Comparison of ENCODE assay signal across 16 cellular contexts in genomic region chr4:151666501-151666900, GRCh38.
DNase-seq lines count a peak whose midpoint lies in the region; ATAC-seq and TF ChIP-seq lines count a peak whose summit lies in the region.
"Had no signal": no experiment of that assay in that cellular context is flagged by ENCODE, and none has a peak within 500 bp of the region (broad histone marks: within the 10 kb centered on the region; RNA-seq: fewer than 3 reads in every experiment).

No MANE protein-coding gene starts in this region.

- TF ChIP-seq CTCF in endodermal cell (conservative IDR thresholded peaks at IDR 0.05) (no peak), psoas muscle (IDR thresholded peaks at IDR 0.05) (no peak)

- H3K27me3 ChIP-seq in right cardiac atrium (ENCODE audit: control insufficient read depth, insufficient read depth): no peaks in the 10 kb centered on the region
- no peaks in the 10 kb centered on the region for H3K27me3 ChIP-seq in endodermal cell (ENCODE audit: control insufficient read depth, insufficient read depth, low read length, poor library complexity, severe bottlenecking)
- no peaks in the 10 kb centered on the region for H3K27me3 ChIP-seq in psoas muscle (ENCODE audit: insufficient read depth in 3 of 3, low read length in 2 of 3)

- intact Hi-C loops in right cardiac atrium (cut with DNase I) (no loop called here), cardiac septum (cut with DNase I) (loop anchor here (5.0 kb wide), 2 partner anchors 141 to 371 kb away; no protein-coding TSS in a partner anchor), psoas muscle (cut with DNase I) (no loop called here)

- no peak overlapping the region for H3K9ac ChIP-seq in endodermal cell (ENCODE audit: extremely low read depth, low read length, poor library complexity, severe bottlenecking)

- no peak overlapping the region for H3K4me3 Mint-ChIP-seq in endodermal cell
- H3K4me3 Mint-ChIP-seq: CD14-positive monocyte; CD8-positive, alpha-beta T cell; HFFc6 had no signal

- DNase-seq in right cardiac atrium: no peak
- DNase-seq in cardiac septum (ENCODE audit: low spot score): no peak
- peak; percentile 13 for DNase-seq in endodermal cell
- DNase-seq in psoas muscle: no peak
- DNase-seq in AG08396 (ENCODE audit: low spot score): no peak
- DNase-seq: CD8-positive, alpha-beta T cell; COR-L47; DMS153; DMS79 treated with DMSO at 0.1 percent for 48 hours; GDM1; HCEC 1CT had no signal

- H3K9me3 ChIP-seq in right cardiac atrium (ENCODE audit: control insufficient read depth, low read length) (no peaks in the 10 kb centered on the region), endodermal cell (ENCODE audit: control insufficient read depth, low read length) (no peaks in the 10 kb centered on the region), psoas muscle (no peaks in the 10 kb centered on the region)
- H3K9me3 ChIP-seq: A549 had no signal

- no peaks in the 10 kb centered on the region for H3K27me3 Mint-ChIP-seq in endodermal cell (ENCODE audit: insufficient read depth)

- WGBS in right cardiac atrium: 64% methylated on average over 5 of the region's 5 CpGs
- WGBS in endodermal cell (ENCODE audit: insufficient coverage in 1 of 2, insufficient read length in 1 of 2), 2 experiments: 84 to 100% methylated on average over 2 to 5 of the region's 5 CpGs
- WGBS in psoas muscle, 3 donors: 35 to 70% (median 40%) methylated on average over 5 of the region's 5 CpGs

- no peaks in the 10 kb centered on the region for H3K36me3 ChIP-seq in endodermal cell (ENCODE audit: control insufficient read depth, insufficient read depth, low read length)
- H3K36me3 ChIP-seq in psoas muscle (ENCODE audit: insufficient read depth in 1 of 2, low read depth in 1 of 2): peaks cover 0 to 21% of the 10 kb centered on the region in 2 donors

- peak overlapping the region; percentile 74 for H3K27ac ChIP-seq in right cardiac atrium (ENCODE audit: low read length)
- no peak overlapping the region for H3K27ac ChIP-seq in endodermal cell (ENCODE audit: low read depth, low read length)
- peak overlapping the region; percentile 93 for H3K27ac ChIP-seq in psoas muscle
- H3K27ac ChIP-seq: A549 had no signal

- ATAC-seq in right cardiac atrium (no peak), psoas muscle (no peak), GM19455 (IDR thresholded peaks at IDR 0.05; ENCODE audit: unreplicated experiment) (no peak)
- ATAC-seq: A549; CD8-positive, alpha-beta T cell; HepG2 had no signal

- no peak overlapping the region for H3K27ac Mint-ChIP-seq in endodermal cell
- H3K27ac Mint-ChIP-seq: HFFc6 had no signal

- H3K4me3 ChIP-seq in right cardiac atrium (ENCODE audit: low read length): no peak overlapping the region
- no peak overlapping the region for H3K4me3 ChIP-seq in endodermal cell (ENCODE audit: low read length)
- H3K4me3 ChIP-seq in psoas muscle: no peak overlapping the region
- H3K4me3 ChIP-seq: A549 had no signal

- H3K36me3 Mint-ChIP-seq in endodermal cell (ENCODE audit: low read depth): peaks cover 2% of the 10 kb centered on the region

- no peaks in the 10 kb centered on the region for H3K9me3 Mint-ChIP-seq in endodermal cell
- H3K9me3 Mint-ChIP-seq: CD14-positive monocyte; CD8-positive, alpha-beta T cell; HFFc6 had no signal

- peaks cover 5% of the 10 kb centered on the region for H3K4me1 ChIP-seq in right cardiac atrium (ENCODE audit: control insufficient read depth, insufficient read depth, low read length)
- H3K4me1 ChIP-seq in endodermal cell (ENCODE audit: control insufficient read depth, insufficient read depth, low read length): peaks cover 2% of the 10 kb centered on the region
- peaks cover 67% of the 10 kb centered on the region for H3K4me1 ChIP-seq in psoas muscle
- H3K4me1 ChIP-seq: A549 had no signal

- peaks cover 2% of the 10 kb centered on the region for H3K4me1 Mint-ChIP-seq in endodermal cell
